In genomic region chr3:33114622-33115023, GRCh38 we compare ENCODE assay signal across 8 cellular contexts. TPM values are rescaled to one million over a fixed set of nuclear protein-coding genes. Genes with fewer than 3 reads are reported as not detected.
DNase-seq lines count a peak whose midpoint lies in the region; ATAC-seq and TF ChIP-seq lines count a peak whose summit lies in the region.

No MANE protein-coding gene starts in this region.

- peak overlapping the region; percentile 91 for H3K27ac Mint-ChIP-seq in dendritic cell treated with granulocyte-macrophage colony-stimulating factor and Interleukin-4, amounts not matched to agents 40 ng/mL and 50 ng/mL, for 4 days
- H3K27ac Mint-ChIP-seq in nephron, result peak overlapping the region; percentile 77 to 92 (median 92)

- CTCF ChIA-PET in BJ (lab: Yijun Ruan, JAX), result interaction anchor here (1.0 to 1.9 kb wide), 2 partner anchors 17 to 258 kb away, joined by 3 to 13 read pairs; no protein-coding TSS in a partner anchor

- ATAC-seq in GM19328 (IDR thresholded peaks at IDR 0.05; ENCODE audit: unreplicated experiment), result no peak

- intact Hi-C loops in dendritic cell treated with granulocyte-macrophage colony-stimulating factor and Interleukin-4, amounts not matched to agents 40 ng/mL and 50 ng/mL, for 4 days (cut with micrococcal nuclease), result loop anchor here (1.0 kb wide), 1 partner anchor 18 kb away; no protein-coding TSS in a partner anchor

- H3K36me3 ChIP-seq in BJ (ENCODE audit: control insufficient read depth, insufficient read depth, low read length) (no peaks in the 10 kb centered on the region; the same call in 1 of the 2 replicates), KOPT-K1 (ENCODE audit: insufficient read depth, low read length) (peaks cover 7% of the 10 kb centered on the region; the same call in 1 of the 2 replicates)

- H3K4me3 ChIP-seq in BJ (ENCODE audit: low read depth, low read length), result peak overlapping the region; percentile 75

- H3K9me3 Mint-ChIP-seq in dendritic cell treated with granulocyte-macrophage colony-stimulating factor and Interleukin-4, amounts not matched to agents 40 ng/mL and 50 ng/mL, for 4 days, result no peaks in the 10 kb centered on the region
- no peaks in the 10 kb centered on the region for H3K9me3 Mint-ChIP-seq in nephron

- peak overlapping the region; percentile 79 for H3K27ac ChIP-seq in KOPT-K1 (ENCODE audit: low read depth, low read length, poor library complexity, severe bottlenecking)

- H3K9me3 ChIP-seq in KOPT-K1 (ENCODE audit: insufficient read depth, low read length, poor library complexity, severe bottlenecking), result no peaks in the 10 kb centered on the region

- H3K4me3 Mint-ChIP-seq in dendritic cell treated with granulocyte-macrophage colony-stimulating factor and Interleukin-4, amounts not matched to agents 40 ng/mL and 50 ng/mL, for 4 days, result peak overlapping the region; percentile 91
- H3K4me3 Mint-ChIP-seq in nephron, result peak overlapping the region; percentile 83 to 95 (median 92)

- H3K4me1 Mint-ChIP-seq in dendritic cell treated with granulocyte-macrophage colony-stimulating factor and Interleukin-4, amounts not matched to agents 40 ng/mL and 50 ng/mL, for 4 days (ENCODE audit: low read depth), result peaks cover 53% of the 10 kb centered on the region
- H3K4me1 Mint-ChIP-seq in nephron, result peaks cover 20% of the 10 kb centered on the region

- DNase-seq in BJ (ENCODE audit: low read depth) (no peak), UCSD-AML1 (lab: John Stamatoyannopoulos, UW; ENCODE audit: unreplicated experiment) (no peak), NOMO-1 (lab: John Stamatoyannopoulos, UW; ENCODE audit: unreplicated experiment in 2 of 2) (no peak), NCI-H1930 (lab: John Stamatoyannopoulos, UW) (no peak)

- TF ChIP-seq CTCF in BJ (IDR thresholded peaks at IDR 0.05; ENCODE audit: insufficient read depth, low read depth, low read length) (no peak), nephron (IDR thresholded peaks at IDR 0.05; ENCODE audit: unreplicated experiment in 3 of 3) (no peak)

- no peaks in the 10 kb centered on the region for H3K27me3 Mint-ChIP-seq in dendritic cell treated with granulocyte-macrophage colony-stimulating factor and Interleukin-4, amounts not matched to agents 40 ng/mL and 50 ng/mL, for 4 days
- H3K27me3 Mint-ChIP-seq in nephron (ENCODE audit: low read depth), result no peaks in the 10 kb centered on the region

- no peaks in the 10 kb centered on the region for H3K27me3 ChIP-seq in BJ (ENCODE audit: control insufficient read depth, insufficient read depth, low read length)

- H3K36me3 Mint-ChIP-seq in dendritic cell treated with granulocyte-macrophage colony-stimulating factor and Interleukin-4, amounts not matched to agents 40 ng/mL and 50 ng/mL, for 4 days (ENCODE audit: low read depth), result peaks cover 30% of the 10 kb centered on the region
- H3K36me3 Mint-ChIP-seq in nephron (ENCODE audit: low read depth), result peaks cover 10% of the 10 kb centered on the region

- POLR2A ChIA-PET in BJ (lab: Charles Lee), result no interaction called here

RNA-seq across cellular contexts. Expression of gene CRTAP, which starts 0.8 kb away (rescaled TPM):
- polyA plus RNA-seq in BJ (2011; rRNA removed), result 311 and 376 TPM in 2 replicates
- 79.9 and 81.7 TPM in 2 replicates for polyA minus RNA-seq in BJ (2011; rRNA and poly(A)+ RNA removed)

RNA-seq across cellular contexts. Expression of gene GLB1, which starts 17.7 kb away (rescaled TPM):
- polyA plus RNA-seq in BJ (2011; rRNA removed), result 127 and 131 TPM in 2 replicates
- 33.6 and 55.3 TPM in 2 replicates for polyA minus RNA-seq in BJ (2011; rRNA and poly(A)+ RNA removed)

RNA-seq across cellular contexts. Expression of gene TMPPE, which starts 17.7 kb away (rescaled TPM):
- 2.4 and 3.0 TPM in 2 replicates for polyA plus RNA-seq in BJ (2011; rRNA removed)
- polyA minus RNA-seq in BJ (2011; rRNA and poly(A)+ RNA removed), result 8.2 and 8.5 TPM in 2 replicates
